Comparison of ENCODE assay signal across 19 cellular contexts in the genomic region with DNA sequence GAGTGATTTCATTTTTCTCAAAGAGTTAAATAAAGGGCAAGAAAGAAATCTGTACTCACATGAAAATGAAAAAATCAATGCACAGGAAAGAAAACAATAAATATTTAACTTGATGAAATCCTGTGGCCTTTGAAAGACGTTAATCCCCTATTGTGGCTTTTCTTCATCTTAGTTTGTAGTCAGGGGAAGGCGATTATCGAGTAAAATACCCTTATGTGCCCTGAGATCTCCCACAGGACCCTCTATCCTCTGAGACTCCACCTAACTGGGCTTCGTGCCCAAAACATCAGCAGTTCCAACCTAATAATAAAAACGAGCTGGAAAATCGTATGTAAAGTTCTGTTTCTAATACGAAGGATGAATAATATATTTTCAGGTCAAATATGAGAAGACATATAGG.
"Had no signal": no experiment of that assay in that cellular context is flagged by ENCODE, and none has a peak within 500 bp of the region (broad histone marks: within the 10 kb centered on the region; RNA-seq: fewer than 3 reads in every experiment).

No MANE protein-coding gene starts in this region.

- H3K27ac Mint-ChIP-seq: dendritic cell treated with granulocyte-macrophage colony-stimulating factor and Interleukin-4, amounts not matched to agents 40 ng/mL and 50 ng/mL, for 4 days; memory B cell; natural killer cell treated with Interleukin-12 subunit alpha and Interleukin-12 subunit beta and Interleukin-15 and Interleukin-18, amount 100 ng/mL, for 72 hours; type B pancreatic cell had no signal

- H3K4me1 Mint-ChIP-seq: memory B cell had no signal

- H3K4me3 ChIP-seq: left ventricle myocardium inferior, lower lobe of right lung, right atrium auricular region, sigmoid colon, skin epidermis, stomach, thoracic aorta had no signal

- H3K4me3 Mint-ChIP-seq: dendritic cell treated with granulocyte-macrophage colony-stimulating factor and Interleukin-4, amounts not matched to agents 40 ng/mL and 50 ng/mL, for 4 days; memory B cell; natural killer cell treated with Interleukin-12 subunit alpha and Interleukin-12 subunit beta and Interleukin-15 and Interleukin-18, amount 100 ng/mL, for 72 hours; type B pancreatic cell had no signal

- H3K27me3 Mint-ChIP-seq: dendritic cell treated with granulocyte-macrophage colony-stimulating factor and Interleukin-4, amounts not matched to agents 40 ng/mL and 50 ng/mL, for 4 days had no signal

- DNase-seq: foreskin keratinocyte; kidney; left cardiac atrium; left ventricle myocardium inferior; lower lobe of right lung; midbrain; posterior cingulate gyrus; sigmoid colon; stimulated activated naive CD4-positive, alpha-beta T cell; stomach; substantia nigra had no signal

- H3K4me1 ChIP-seq: foreskin keratinocyte, left ventricle myocardium inferior, lower lobe of right lung, right atrium auricular region, sigmoid colon, stomach had no signal

- H3K27me3 ChIP-seq: foreskin keratinocyte, neutrophil, right atrium auricular region, sigmoid colon, stomach had no signal

- H3K27ac ChIP-seq: foreskin keratinocyte, left ventricle myocardium inferior, lower lobe of right lung, neutrophil, right atrium auricular region, sigmoid colon, skin epidermis, stomach, thoracic aorta had no signal

- H3K36me3 ChIP-seq: left ventricle myocardium inferior, lower lobe of right lung, neutrophil, right atrium auricular region, sigmoid colon, stomach, thoracic aorta had no signal

- H3K36me3 Mint-ChIP-seq: memory B cell, type B pancreatic cell had no signal

- H3K9me3 ChIP-seq: lower lobe of right lung, neutrophil, right atrium auricular region, sigmoid colon, stomach, thoracic aorta had no signal

- H3K9me3 Mint-ChIP-seq: dendritic cell treated with granulocyte-macrophage colony-stimulating factor and Interleukin-4, amounts not matched to agents 40 ng/mL and 50 ng/mL, for 4 days; type B pancreatic cell had no signal
